ENCODE assay signal across 12 cellular contexts in genomic region chr10:43809211-43809930, GRCh38.
DNase-seq lines count a peak whose midpoint lies in the region; ATAC-seq and TF ChIP-seq lines count a peak whose summit lies in the region.
"Had no signal": no experiment of that assay in that cellular context is flagged by ENCODE, and none has a peak within 500 bp of the region (broad histone marks: within the 10 kb centered on the region; RNA-seq: fewer than 3 reads in every experiment).

No MANE protein-coding gene starts in this region.

- H3K27ac Mint-ChIP-seq in MCF 10A (ENCODE audit: low read depth, unreplicated experiment) = no peak overlapping the region
- H3K27ac Mint-ChIP-seq: activated naive CD8-positive, alpha-beta T cell had no signal

- peaks cover 19% of the 10 kb centered on the region for H3K27me3 Mint-ChIP-seq in MCF 10A (ENCODE audit: insufficient read depth, unreplicated experiment)
- H3K27me3 Mint-ChIP-seq: activated naive CD8-positive, alpha-beta T cell had no signal

- H3K36me3 Mint-ChIP-seq in MCF 10A (ENCODE audit: insufficient read depth, unreplicated experiment) = no peaks in the 10 kb centered on the region
- H3K36me3 Mint-ChIP-seq: activated naive CD8-positive, alpha-beta T cell had no signal

- POLR2A ChIA-PET in MCF 10A (lab: Yijun Ruan, JAX) = no interaction called here

- no peak overlapping the region for H3K4me3 Mint-ChIP-seq in MCF 10A (ENCODE audit: unreplicated experiment)
- H3K4me3 Mint-ChIP-seq: activated naive CD8-positive, alpha-beta T cell had no signal

- peak; percentile 58 to 59 for ATAC-seq in right cardiac atrium
- ATAC-seq in lower lobe of right lung = no peak

- CTCF ChIA-PET in MCF 10A (lab: Yijun Ruan, JAX) = no interaction called here
- CTCF ChIA-PET in mammary epithelial cell (lab: Charles Lee; ENCODE audit: low non-redundant PET) = no interaction called here

- no peaks in the 10 kb centered on the region for H3K36me3 ChIP-seq in mammary epithelial cell (ENCODE audit: insufficient read depth, low read length)
- no peaks in the 10 kb centered on the region for H3K36me3 ChIP-seq in ascending aorta
- no peaks in the 10 kb centered on the region for H3K36me3 ChIP-seq in tibial artery
- no peaks in the 10 kb centered on the region for H3K36me3 ChIP-seq in lower lobe of right lung
- H3K36me3 ChIP-seq: sigmoid colon had no signal

- dilution Hi-C loops in mammary epithelial cell (cut with HindIII; ENCODE audit: low sequenced_read_pairs) = no loop called here

- WGBS in mammary epithelial cell (ENCODE audit: low coverage, missing lambda C conversion rate) = 67% methylated on average over 8 of the region's 8 CpGs
- WGBS in right cardiac atrium = 79% methylated on average over 8 of the region's 8 CpGs

- H3K9me3 ChIP-seq in mammary epithelial cell (replicated peaks; ENCODE audit: insufficient read depth, low read length) (peaks cover 7% of the 10 kb centered on the region), ascending aorta (no peaks in the 10 kb centered on the region), right cardiac atrium (ENCODE audit: control insufficient read depth, low read length) (no peaks in the 10 kb centered on the region), tibial artery (no peaks in the 10 kb centered on the region), lower lobe of right lung (no peaks in the 10 kb centered on the region)
- H3K9me3 ChIP-seq: sigmoid colon had no signal

- H4K20me1 ChIP-seq in mammary epithelial cell (ENCODE audit: insufficient read depth, low read length) = no peaks in the 10 kb centered on the region

- no peaks in the 10 kb centered on the region for H3K27me3 ChIP-seq in mammary epithelial cell (ENCODE audit: insufficient read depth, low read length)
- H3K27me3 ChIP-seq in ascending aorta = no peaks in the 10 kb centered on the region
- H3K27me3 ChIP-seq in right cardiac atrium (ENCODE audit: control insufficient read depth, insufficient read depth) = no peaks in the 10 kb centered on the region
- no peaks in the 10 kb centered on the region for H3K27me3 ChIP-seq in tibial artery
- no peaks in the 10 kb centered on the region for H3K27me3 ChIP-seq in lower lobe of right lung (ENCODE audit: low read depth)
- H3K27me3 ChIP-seq: sigmoid colon had no signal

- no TSS peak for BruUV-seq in MCF 10A (replicated peaks; lab: Mats Ljungman, UMichigan)
- BruUV-seq in mammary epithelial cell (replicated peaks; lab: Mats Ljungman, UMichigan) = no TSS peak

- DNase-seq in MCF 10A (ENCODE audit: unreplicated experiment) (peak; percentile 59), mammary epithelial cell (no peak), ascending aorta (ENCODE audit: low spot score in 2 of 2) (no peak), right cardiac atrium (peak in 1 of 3 donors; percentile 59), tibial artery (peak in 1 of 2 donors; percentile 76), lower lobe of right lung (no peak), NK-92 (lab: John Stamatoyannopoulos, UW; ENCODE audit: unreplicated experiment) (no peak)
- DNase-seq in stimulated activated CD4-positive, alpha-beta T cell treated with anti-CD3 and anti-CD28 coated beads, Interleukin-2, amount 100 ng/mL, for 24 hours = no peak
- DNase-seq: H7, NCI-H69, sigmoid colon had no signal

- H3K9me3 Mint-ChIP-seq in MCF 10A (ENCODE audit: unreplicated experiment) = no peaks in the 10 kb centered on the region

- in situ Hi-C loops in mammary epithelial cell (cut with MboI; ENCODE audit: low sequenced_read_pairs in 2 of 2) = no loop called here

- intact Hi-C loops in MCF 10A (cut with micrococcal nuclease) (no loop called here), mammary epithelial cell (cut with micrococcal nuclease) (no loop called here), ascending aorta (cut with DNase I) (no loop called here), right cardiac atrium (cut with DNase I) (no loop called here), tibial artery (cut with DNase I; ENCODE audit: low total_unique reads) (no loop called here), lower lobe of right lung (cut with DNase I) (no loop called here)

- TF ChIP-seq CTCF in MCF 10A (IDR thresholded peaks at IDR 0.05; ENCODE audit: unreplicated experiment) (no peak), mammary epithelial cell (conservative IDR thresholded peaks at IDR 0.05 in 1 of 2, IDR thresholded peaks at IDR 0.05 in 1 of 2; ENCODE audit: extremely low read depth in 1 of 2, insufficient read depth in 1 of 2, low read depth in 1 of 2, low read length in 2 of 2) (no peak), ascending aorta (IDR thresholded peaks at IDR 0.05) (no peak), tibial artery (IDR thresholded peaks at IDR 0.05) (no peak), lower lobe of right lung (IDR thresholded peaks at IDR 0.05) (no peak)

- no peak overlapping the region for H3K4me2 ChIP-seq in mammary epithelial cell (ENCODE audit: insufficient read depth, low read depth, low read length)

- no peaks in the 10 kb centered on the region for H3K4me1 ChIP-seq in mammary epithelial cell (ENCODE audit: insufficient read depth, low read length)
- peaks cover 11 to 37% of the 10 kb centered on the region in 2 donors for H3K4me1 ChIP-seq in ascending aorta
- peaks cover 4% of the 10 kb centered on the region for H3K4me1 ChIP-seq in right cardiac atrium (ENCODE audit: control insufficient read depth, insufficient read depth, low read length)
- H3K4me1 ChIP-seq in tibial artery = peaks cover 0 to 60% (median 29%) of the 10 kb centered on the region in 4 donors
- H3K4me1 ChIP-seq in lower lobe of right lung = peaks cover 14% of the 10 kb centered on the region

- H3K79me2 ChIP-seq in mammary epithelial cell (ENCODE audit: insufficient read depth, low read length) = no peaks in the 10 kb centered on the region

- H3K9ac ChIP-seq in mammary epithelial cell (ENCODE audit: insufficient read depth, low read length) = no peak overlapping the region

- H3K4me3 ChIP-seq in mammary epithelial cell (replicated peaks in 1 of 3; ENCODE audit: insufficient read depth in 1 of 3, low read depth in 2 of 3, low read length in 3 of 3) (no peak overlapping the region), ascending aorta (no peak overlapping the region), right cardiac atrium (ENCODE audit: low read length) (no peak overlapping the region), tibial artery (no peak overlapping the region), lower lobe of right lung (no peak overlapping the region)
- H3K4me3 ChIP-seq: sigmoid colon had no signal

- H3K27ac ChIP-seq in mammary epithelial cell (ENCODE audit: insufficient read depth, low read depth, low read length) = no peak overlapping the region
- peak overlapping the region; percentile 64 to 85 for H3K27ac ChIP-seq in ascending aorta
- H3K27ac ChIP-seq in right cardiac atrium (ENCODE audit: low read length) = no peak overlapping the region
- peak overlapping the region; percentile 53 to 62 for H3K27ac ChIP-seq in tibial artery
- no peak overlapping the region for H3K27ac ChIP-seq in lower lobe of right lung

- no peak overlapping the region for H2AFZ ChIP-seq in mammary epithelial cell (ENCODE audit: low read depth, low read length)

- no peaks in the 10 kb centered on the region for H3K4me1 Mint-ChIP-seq in MCF 10A (ENCODE audit: insufficient read depth, unreplicated experiment)

Comparison
In these comparisons a context has a peak if more than half of its experiments do, and no peak if none do; other contexts are left out.
1. H3K27ac ChIP-seq: peak in ascending aorta (2 of 2) and tibial artery (2 of 2); none in mammary epithelial cell (single experiment), right cardiac atrium (single experiment) and lower lobe of right lung (single experiment).
2. ATAC-seq: peak in right cardiac atrium (2 of 2); none in lower lobe of right lung (0 of 2).